10 cellular contexts compared by ENCODE assay signal in genomic region chr2:236965021-236965840, GRCh38.
"Had no signal": no experiment of that assay in that cellular context is flagged by ENCODE, and none has a peak within 500 bp of the region (broad histone marks: within the 10 kb centered on the region; RNA-seq: fewer than 3 reads in every experiment).

No MANE protein-coding gene starts in this region.

- H3K4me3 ChIP-seq: ascending aorta, lung, mucosa of descending colon, right atrium auricular region, smooth muscle cell, transverse colon had no signal

- H3K36me3 Mint-ChIP-seq: naive thymus-derived CD8-positive, alpha-beta T cell had no signal

- H3K36me3 ChIP-seq: ascending aorta, right atrium auricular region, transverse colon had no signal

- H3K9me3 ChIP-seq: ascending aorta, mucosa of descending colon, right atrium auricular region, transverse colon had no signal

- H3K4me3 Mint-ChIP-seq: naive thymus-derived CD8-positive, alpha-beta T cell had no signal

- H3K4me1 ChIP-seq: ascending aorta, right atrium auricular region had no signal

- H3K27me3 ChIP-seq: ascending aorta, right atrium auricular region, transverse colon had no signal

- H3K4me2 ChIP-seq: smooth muscle cell had no signal

- DNase-seq: activated gamma-delta T cell; activated T-cell treated with anti-CD3 and anti-CD28 coated beads, Interleukin-2, amount 50 U/mL, for 48 hours; kidney glomerular epithelial cell; mucosa of descending colon; naive thymus-derived CD8-positive, alpha-beta T cell; transverse colon had no signal

- H3K27me3 Mint-ChIP-seq: naive thymus-derived CD8-positive, alpha-beta T cell had no signal

- H3K27ac ChIP-seq: ascending aorta, transverse colon had no signal

- ATAC-seq: mucosa of descending colon; naive thymus-derived CD8-positive, alpha-beta T cell had no signal
